In the genomic region with DNA sequence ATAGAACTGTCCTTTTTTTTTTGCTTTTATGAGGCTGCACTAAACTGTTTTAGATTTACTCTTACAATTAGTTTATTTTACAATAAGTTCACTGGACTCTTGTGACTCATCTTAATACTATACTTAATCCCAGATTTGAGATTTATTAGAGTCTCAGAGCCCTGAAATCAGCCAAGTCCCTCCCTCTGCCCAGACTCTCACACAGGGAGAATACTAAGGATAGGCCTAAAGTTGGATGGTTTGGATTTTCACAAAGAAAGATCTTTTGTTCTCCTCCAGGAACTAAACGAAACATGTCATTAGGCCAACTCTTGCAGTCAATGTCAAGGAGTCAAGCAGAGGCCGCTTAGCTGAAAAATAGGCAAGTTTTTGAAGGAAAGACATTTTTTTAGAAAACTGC, we compare ENCODE assay signal across 23 cellular contexts. TPM values are rescaled to one million over a fixed set of nuclear protein-coding genes. Genes with fewer than 3 reads are reported as not detected.
DNase-seq lines count a peak whose midpoint lies in the region; ATAC-seq and TF ChIP-seq lines count a peak whose summit lies in the region.
"Had no signal": no experiment of that assay in that cellular context is flagged by ENCODE, and none has a peak within 500 bp of the region (broad histone marks: within the 10 kb centered on the region; RNA-seq: fewer than 3 reads in every experiment).

No MANE protein-coding gene starts in this region.

- H3K27ac ChIP-seq in heart right ventricle (no peak overlapping the region), substantia nigra (ENCODE audit: low read depth, low read length, poor library complexity, severe bottlenecking) (no peak overlapping the region), right lobe of liver (no peak overlapping the region)
- H3K27ac ChIP-seq: C4-2B had no signal

- TF ChIP-seq CTCF in heart right ventricle (IDR thresholded peaks at IDR 0.05) (no peak), nephron (IDR thresholded peaks at IDR 0.05; ENCODE audit: unreplicated experiment in 3 of 3) (no peak), right lobe of liver (IDR thresholded peaks at IDR 0.05) (no peak)

- peaks cover 3% of the 10 kb centered on the region for H3K27me3 Mint-ChIP-seq in nephron (ENCODE audit: low read depth)

- H3K4me3 ChIP-seq in heart right ventricle (no peak overlapping the region), right lobe of liver (no peak overlapping the region)

- no peak for TF ChIP-seq POLR2A in right lobe of liver (IDR thresholded peaks at IDR 0.05)

- WGBS in heart right ventricle, 2 donors = 64 to 78% methylated on average over 2 of the region's 2 CpGs
- 70% methylated on average over 2 of the region's 2 CpGs for WGBS in right lobe of liver (ENCODE audit: insufficient coverage, low coverage, low lambda C conversion rate, missing lambda C conversion rate)

- H3K4me3 Mint-ChIP-seq in nephron = no peak overlapping the region
- H3K4me3 Mint-ChIP-seq: CD8-positive, alpha-beta memory T cell had no signal

- H3K36me3 ChIP-seq in heart right ventricle (no peaks in the 10 kb centered on the region), right lobe of liver (no peaks in the 10 kb centered on the region)

- no peaks in the 10 kb centered on the region for H3K36me3 Mint-ChIP-seq in nephron (ENCODE audit: low read depth)
- H3K36me3 Mint-ChIP-seq: CD8-positive, alpha-beta memory T cell had no signal

- H3K4me1 ChIP-seq in heart right ventricle (no peaks in the 10 kb centered on the region), right lobe of liver (no peaks in the 10 kb centered on the region)

- no peaks in the 10 kb centered on the region for H3K9me3 Mint-ChIP-seq in nephron
- H3K9me3 Mint-ChIP-seq: CD8-positive, alpha-beta memory T cell had no signal

- peaks cover 0 to 7% (median 5%) of the 10 kb centered on the region in 7 donors for H3K27me3 ChIP-seq in heart right ventricle
- H3K27me3 ChIP-seq in right lobe of liver = no peaks in the 10 kb centered on the region

- peak overlapping the region; percentile 42 to 86 (median 83) for H3K27ac Mint-ChIP-seq in nephron
- H3K27ac Mint-ChIP-seq: CD8-positive, alpha-beta memory T cell had no signal

- intact Hi-C loops in Right ventricle myocardium inferior (cut with DNase I) (no loop called here), heart right ventricle (cut with DNase I) (no loop called here), sciatic nerve (cut with DNase I) (no loop called here), right lobe of liver (cut with DNase I) (no loop called here)

- ATAC-seq in Right ventricle myocardium inferior = peak; percentile 79
- ATAC-seq in heart right ventricle = no peak
- ATAC-seq in sciatic nerve = peak; percentile 96
- no peak for ATAC-seq in stimulated activated naive CD8-positive, alpha-beta T cell treated with anti-CD3 and anti-CD28 coated beads, Interleukin-15, Interleukin-2, amounts not matched to agents 100 U/mL and 50 U/mL, for 24 hours
- no peak for ATAC-seq in right lobe of liver
- ATAC-seq: HCT116, Panc1 had no signal

- H3K9me3 ChIP-seq in heart right ventricle = no peaks in the 10 kb centered on the region
- no peaks in the 10 kb centered on the region for H3K9me3 ChIP-seq in right lobe of liver

- H3K4me1 Mint-ChIP-seq in nephron = peaks cover 18% of the 10 kb centered on the region
- H3K4me1 Mint-ChIP-seq: CD8-positive, alpha-beta memory T cell had no signal

- DNase-seq in Right ventricle myocardium inferior (ENCODE audit: missing footprints) = no peak
- DNase-seq in heart right ventricle = no peak
- peak; percentile 1 for DNase-seq in amniotic epithelial cell (ENCODE audit: low read depth)
- DNase-seq in sciatic nerve (ENCODE audit: low spot score) = no peak
- DNase-seq in stimulated activated naive CD8-positive, alpha-beta T cell treated with anti-CD3 and anti-CD28 coated beads, Interleukin-15, Interleukin-2, amounts not matched to agents 100 U/mL and 50 U/mL, for 24 hours = no peak
- no peak for DNase-seq in substantia nigra (lab: John Stamatoyannopoulos, UW)
- no peak for DNase-seq in right lobe of liver
- DNase-seq: AML-193; CD8-positive, alpha-beta memory T cell; DMS53; GDM1; KG1; NCI-H1092 treated with DMSO at 0.1 percent for 48 hours; NCI-H1436 treated with DMSO at 0.1 percent for 48 hours; NCI-H2029; NCI-H345; NCI-H524; NCI-H774; NK-92 treated with Interleukin-12 subunit alpha and Interleukin-12 subunit beta, amount 100 ng/mL, for 24 hours had no signal

RNA-seq across cellular contexts. Expression of a gene that starts 42.7 kb away (rescaled TPM):
- total RNA-seq in Right ventricle myocardium inferior = 0.81 TPM
- total RNA-seq in heart right ventricle = 1 to 10 TPM in 5 of 10 donors, under 1 TPM in 5; 0.53 to 2.9 (median 1.1) TPM
- polyA plus RNA-seq in heart right ventricle = 1 to 10 TPM in 1 of 2 donors, under 1 TPM in 1; 0.41 to 5.0 TPM
- 6.4 TPM for total RNA-seq in sciatic nerve
- 1 to 10 TPM; 1.8 to 3.8 (median 2.4) TPM for total RNA-seq in right lobe of liver

Comparison
In these comparisons a context has a peak if more than half of its experiments do, and no peak if none do; other contexts are left out.
1. ATAC-seq: peak in Right ventricle myocardium inferior (single experiment) and sciatic nerve (single experiment); none in heart right ventricle (0 of 8), stimulated activated naive CD8-positive, alpha-beta T cell treated with anti-CD3 and anti-CD28 coated beads, Interleukin-15, Interleukin-2, amounts not matched to agents 100 U/mL and 50 U/mL, for 24 hours (single experiment) and right lobe of liver (0 of 4).